ENCODE assay signal across 1 cellular context in the genomic region with DNA sequence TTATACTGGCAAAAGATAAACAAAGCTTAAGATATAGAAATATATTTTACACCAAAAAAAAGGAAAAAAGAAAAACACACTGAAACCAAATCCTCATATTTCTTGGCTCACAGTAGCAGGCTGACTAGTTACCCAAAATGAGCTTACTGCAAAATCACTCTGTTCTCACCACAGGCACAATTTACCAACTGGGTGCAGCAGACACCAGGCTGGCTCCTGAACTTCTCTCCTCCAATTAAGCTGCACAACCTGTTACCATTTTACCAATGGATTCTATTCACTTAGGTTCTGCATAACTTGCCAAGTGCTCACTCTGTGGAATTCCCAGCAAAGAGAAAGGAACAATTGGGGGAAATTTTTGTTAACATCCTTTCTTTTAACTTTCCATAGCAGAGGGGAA.
TF ChIP-seq lines count a peak whose summit lies in the region.

No MANE protein-coding gene starts in this region.

TF ChIP-seq in K562, 482 proteins besides CTCF, POLR2A, EP300 and RAD21 (continued from another document):
- TF ChIP-seq, protein P1, sequence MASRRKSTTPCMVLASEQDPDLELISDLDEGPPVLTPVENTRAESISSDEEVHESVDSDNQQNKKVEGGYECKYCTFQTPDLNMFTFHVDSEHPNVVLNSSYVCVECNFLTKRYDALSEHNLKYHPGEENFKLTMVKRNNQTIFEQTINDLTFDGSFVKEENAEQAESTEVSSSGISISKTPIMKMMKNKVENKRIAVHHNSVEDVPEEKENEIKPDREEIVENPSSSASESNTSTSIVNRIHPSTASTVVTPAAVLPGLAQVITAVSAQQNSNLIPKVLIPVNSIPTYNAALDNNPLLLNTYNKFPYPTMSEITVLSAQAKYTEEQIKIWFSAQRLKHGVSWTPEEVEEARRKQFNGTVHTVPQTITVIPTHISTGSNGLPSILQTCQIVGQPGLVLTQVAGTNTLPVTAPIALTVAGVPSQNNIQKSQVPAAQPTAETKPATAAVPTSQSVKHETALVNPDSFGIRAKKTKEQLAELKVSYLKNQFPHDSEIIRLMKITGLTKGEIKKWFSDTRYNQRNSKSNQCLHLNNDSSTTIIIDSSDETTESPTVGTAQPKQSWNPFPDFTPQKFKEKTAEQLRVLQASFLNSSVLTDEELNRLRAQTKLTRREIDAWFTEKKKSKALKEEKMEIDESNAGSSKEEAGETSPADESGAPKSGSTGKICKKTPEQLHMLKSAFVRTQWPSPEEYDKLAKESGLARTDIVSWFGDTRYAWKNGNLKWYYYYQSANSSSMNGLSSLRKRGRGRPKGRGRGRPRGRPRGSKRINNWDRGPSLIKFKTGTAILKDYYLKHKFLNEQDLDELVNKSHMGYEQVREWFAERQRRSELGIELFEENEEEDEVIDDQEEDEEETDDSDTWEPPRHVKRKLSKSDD (conservative IDR thresholded peaks at IDR 0.05; ENCODE audit: low read length): no peak
- TF ChIP-seq JUND (IDR thresholded peaks at IDR 0.05; ENCODE audit: borderline replicate concordance, low read depth, low read length) (no peak), JUND (tag; IDR thresholded peaks at IDR 0.05; ENCODE audit: borderline replicate concordance, low read depth, low read length) (no peak), SLC30A9 (CRISPR knock-in tag; IDR thresholded peaks at IDR 0.05) (no peak)
